Comparison of ENCODE assay signal across 1 cellular context in the genomic region with DNA sequence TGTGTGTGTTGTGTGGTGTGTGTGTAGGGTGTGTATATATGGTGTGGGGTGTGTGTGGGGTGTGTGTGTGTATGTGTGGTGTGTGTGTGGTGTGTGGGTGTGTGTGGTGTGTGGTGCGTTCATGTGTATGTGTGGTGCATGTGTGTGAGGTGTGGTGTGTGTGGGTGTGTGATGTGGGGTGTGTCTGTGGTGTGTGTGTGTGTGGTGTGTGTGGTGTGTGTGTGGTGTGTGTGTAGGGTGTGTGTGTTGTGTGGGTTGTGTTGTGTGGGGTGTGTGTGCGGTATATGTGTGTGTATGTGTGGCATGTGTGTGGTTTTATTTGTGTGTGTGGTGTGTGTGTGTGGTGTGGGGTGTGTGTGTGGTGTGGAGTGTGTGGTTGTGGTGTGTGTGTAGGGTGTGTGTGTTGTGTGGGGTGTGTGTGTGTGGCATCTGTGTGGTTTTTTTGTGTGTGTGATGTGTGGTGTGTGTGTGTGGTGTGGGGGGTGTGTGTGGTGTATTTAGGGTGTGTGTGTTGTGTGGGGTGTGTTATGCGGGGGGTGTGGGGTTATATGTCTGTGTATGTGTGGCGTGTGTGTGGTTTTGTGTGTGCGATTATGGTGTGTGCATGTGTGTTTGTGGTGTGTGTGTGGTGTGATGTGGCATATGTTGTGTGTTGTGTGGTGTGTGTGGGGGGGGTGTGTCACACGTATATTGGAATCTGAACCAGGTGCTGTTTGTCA.
A peak's percentile ranks its signal among the peaks of the same experiment; 100 is the strongest.
TF ChIP-seq lines count a peak whose summit lies in the region.

No MANE protein-coding gene starts in this region.

TF ChIP-seq in K562, 482 proteins besides CTCF, POLR2A, EP300 and RAD21 (continued from another document):
- TF ChIP-seq SIX5 (IDR thresholded peaks at IDR 0.05; ENCODE audit: borderline replicate concordance in 1 of 2, insufficient read depth in 1 of 2, low read depth in 1 of 2, low read length in 2 of 2), result 0 out of 4 replicates have a peak, but pooled peaks of 1 of the 2 experiments have one; percentile 7
- no peak for TF ChIP-seq ZNF766 (CRISPR knock-in tag; conservative IDR thresholded peaks at IDR 0.05)
TF ChIP-seq in K562: peak in this region for 9.
